Comparison of ENCODE assay signal across 24 cellular contexts in the genomic region with DNA sequence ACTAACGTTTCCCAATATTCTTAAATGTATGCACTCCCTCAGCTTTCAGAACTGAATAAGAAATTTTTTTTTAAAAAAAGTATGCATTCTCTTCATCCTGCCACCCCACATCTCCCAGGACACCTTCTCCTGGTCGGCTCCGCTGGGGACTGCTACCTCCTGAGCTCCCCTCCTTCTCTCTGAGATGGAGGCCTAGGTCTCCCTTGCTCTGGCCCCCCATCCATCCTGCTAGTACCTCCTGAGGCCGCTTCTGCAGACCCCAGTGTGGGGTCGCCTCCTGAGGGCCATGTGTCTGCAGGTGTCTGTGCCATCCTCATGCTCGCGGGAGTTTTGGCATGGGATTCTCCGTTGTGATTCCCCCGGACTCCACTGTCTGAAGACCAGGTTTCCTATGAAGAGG. TPM values are rescaled to one million over a fixed set of nuclear protein-coding genes. Genes with fewer than 3 reads are reported as not detected.
DNase-seq lines count a peak whose midpoint lies in the region; ATAC-seq, FAIRE-seq and TF ChIP-seq lines count a peak whose summit lies in the region.
"Had no signal": no experiment of that assay in that cellular context is flagged by ENCODE, and none has a peak within 500 bp of the region (broad histone marks: within the 10 kb centered on the region; RNA-seq: fewer than 3 reads in every experiment).

No MANE protein-coding gene starts in this region.

- H3K27ac ChIP-seq in heart right ventricle (peak overlapping the region in 7 of 10 donors; percentile 34 to 86 (median 55)), endothelial cell of umbilical vein (ENCODE audit: insufficient read depth, low read depth, low read length) (peak overlapping the region; percentile 96), stomach (peak overlapping the region in 4 of 5 donors; percentile 72 to 84 (median 80))
- no peak overlapping the region for H3K27ac ChIP-seq in CD4-positive, alpha-beta T cell (ENCODE audit: low read depth, low read length)
- H3K27ac ChIP-seq: neural progenitor cell had no signal

- TF ChIP-seq CTCF in heart right ventricle (IDR thresholded peaks at IDR 0.05) = no peak
- no peak for TF ChIP-seq CTCF in CD4-positive, alpha-beta T cell (IDR thresholded peaks at IDR 0.05)
- TF ChIP-seq CTCF in endothelial cell of umbilical vein (IDR thresholded peaks at IDR 0.05; ENCODE audit: extremely low read depth in 1 of 2, insufficient read depth in 1 of 2, low read depth in 1 of 2, low read length in 2 of 2) = no peak
- no peak for TF ChIP-seq CTCF in stomach (IDR thresholded peaks at IDR 0.05)

- no peak for TF ChIP-seq EP300 in stomach (IDR thresholded peaks at IDR 0.05)

- TF ChIP-seq POLR2A in endothelial cell of umbilical vein (IDR thresholded peaks at IDR 0.05; ENCODE audit: low read depth, low read length) (no peak), stomach (IDR thresholded peaks at IDR 0.05) (no peak), GM18505 (IDR thresholded peaks at IDR 0.05; ENCODE audit: borderline replicate concordance, extremely low read depth, insufficient read depth, insufficient read length) (no peak)

- H4K20me1 ChIP-seq in endothelial cell of umbilical vein (replicated peaks; ENCODE audit: control insufficient read depth, extremely low read depth, insufficient read depth, low read length) = no peaks in the 10 kb centered on the region

- H3K9me1 ChIP-seq in endothelial cell of umbilical vein (replicated peaks; ENCODE audit: control insufficient read depth, extremely low read depth, insufficient read depth, low read length) = no peaks in the 10 kb centered on the region

- DNase-seq in heart right ventricle (no peak), Right ventricle myocardium inferior (ENCODE audit: missing footprints) (no peak), endothelial cell of umbilical vein (ENCODE audit: low read depth, low spot score) (no peak), stomach (no peak)
- DNase-seq in CD4-positive, alpha-beta T cell = no peak
- DNase-seq: activated CD4-positive, alpha-beta memory T cell treated with anti-CD3 and anti-CD28 coated beads for 36 hours; activated CD4-positive, alpha-beta T cell treated with anti-CD3 and anti-CD28 coated beads for 1 hour; activated T-cell treated with anti-CD3 and anti-CD28 coated beads, Interleukin-2, amount 50 U/mL, for 72 hours; Caco-2; Kasumi-1; mesenchymal stem cell; NCI-H1417 treated with DMSO at 0.1 percent for 48 hours; NCI-H524 treated with DMSO at 0.1 percent for 48 hours; NK-92 treated with Interleukin-12 subunit alpha and Interleukin-12 subunit beta, amount 100 ng/mL, for 24 hours; stimulated activated naive B cell treated with anti-CD40 and anti-IgM and Interleukin-4, amounts not matched to agents 10 μg/mL and 1 μg/mL and 100 μg/mL, for 72 hours; T-helper 2 cell had no signal

- 82 to 83% methylated on average over 9 of the region's 9 CpGs for WGBS in heart right ventricle, 2 donors
- 80 to 89% (median 84%) methylated on average over 9 of the region's 9 CpGs for WGBS in stomach, 5 donors

- peak overlapping the region; percentile 20 for H3K4me2 ChIP-seq in endothelial cell of umbilical vein (ENCODE audit: insufficient read depth, low read length)
- H3K4me2 ChIP-seq: neural progenitor cell had no signal

- H3K27me3 ChIP-seq in heart right ventricle = no peaks in the 10 kb centered on the region
- no peaks in the 10 kb centered on the region for H3K27me3 ChIP-seq in CD4-positive, alpha-beta T cell (ENCODE audit: control insufficient read depth, insufficient read depth, low read length)
- H3K27me3 ChIP-seq in endothelial cell of umbilical vein (ENCODE audit: control insufficient read depth in 2 of 2, insufficient read depth in 2 of 2, low read length in 2 of 2) = no peaks in the 10 kb centered on the region
- H3K27me3 ChIP-seq in stomach = no peaks in the 10 kb centered on the region
- H3K27me3 ChIP-seq: neural progenitor cell had no signal

- no peak for FAIRE-seq in endothelial cell of umbilical vein (lab: Jason Lieb, UNC)

- H3K27me3 Mint-ChIP-seq in CD4-positive, alpha-beta T cell = no peaks in the 10 kb centered on the region
- H3K27me3 Mint-ChIP-seq: activated CD4-positive, alpha-beta memory T cell treated with anti-CD3 and anti-CD28 coated beads for 36 hours; stimulated activated naive B cell treated with anti-CD40 and anti-IgM and Interleukin-4, amounts not matched to agents 10 μg/mL and 1 μg/mL and 100 μg/mL, for 72 hours had no signal

- peaks cover 34% of the 10 kb centered on the region for H3K4me1 Mint-ChIP-seq in CD4-positive, alpha-beta T cell (ENCODE audit: low read depth)
- H3K4me1 Mint-ChIP-seq: stimulated activated naive B cell treated with anti-CD40 and anti-IgM and Interleukin-4, amounts not matched to agents 10 μg/mL and 1 μg/mL and 100 μg/mL, for 72 hours had no signal

- CTCF ChIA-PET in CD4-positive, alpha-beta T cell (lab: Charles Lee) = no interaction called here
- CTCF ChIA-PET in endothelial cell of umbilical vein (lab: Charles Lee) = interaction anchor here (4.0 kb wide), 1 partner anchor 20 kb away, joined by 22 read pairs; no protein-coding TSS in a partner anchor

- H3K79me2 ChIP-seq in endothelial cell of umbilical vein (ENCODE audit: control insufficient read depth, insufficient read depth, low read length) = no peaks in the 10 kb centered on the region

- no peaks in the 10 kb centered on the region for H3K9me3 Mint-ChIP-seq in CD4-positive, alpha-beta T cell
- H3K9me3 Mint-ChIP-seq: activated CD4-positive, alpha-beta memory T cell treated with anti-CD3 and anti-CD28 coated beads for 36 hours; activated T-cell treated with anti-CD3 and anti-CD28 coated beads, Interleukin-2, amount 50 U/mL, for 72 hours; neural progenitor cell; stimulated activated naive B cell treated with anti-CD40 and anti-IgM and Interleukin-4, amounts not matched to agents 10 μg/mL and 1 μg/mL and 100 μg/mL, for 72 hours had no signal

- no peak for ATAC-seq in heart right ventricle
- no peak for ATAC-seq in Right ventricle myocardium inferior
- no peak for ATAC-seq in CD4-positive, alpha-beta T cell (ENCODE audit: poor library complexity)
- no peak for ATAC-seq in HG02852 (IDR thresholded peaks at IDR 0.05; ENCODE audit: unreplicated experiment)
- no peak for ATAC-seq in HG02973 (IDR thresholded peaks at IDR 0.05; ENCODE audit: unreplicated experiment)
- ATAC-seq in GM18505 (IDR thresholded peaks at IDR 0.05; ENCODE audit: unreplicated experiment) = no peak
- ATAC-seq: activated T-cell treated with anti-CD3 and anti-CD28 coated beads, Interleukin-2, amount 50 U/mL, for 72 hours; stimulated activated naive B cell treated with anti-CD40 and anti-IgM and Interleukin-4, amounts not matched to agents 10 μg/mL and 1 μg/mL and 100 μg/mL, for 72 hours had no signal

- peak overlapping the region; percentile 26 for H3K9ac ChIP-seq in endothelial cell of umbilical vein (replicated peaks; ENCODE audit: extremely low read depth, insufficient read depth, low read length)
- H3K9ac ChIP-seq: neural progenitor cell had no signal

- H3K36me3 ChIP-seq in heart right ventricle = peaks cover 0 to 92% (median 4%) of the 10 kb centered on the region in 9 donors
- H3K36me3 ChIP-seq in endothelial cell of umbilical vein (ENCODE audit: control insufficient read depth in 2 of 2, extremely low read depth in 1 of 2, insufficient read depth in 2 of 2, low read length in 2 of 2) = peaks cover 3 to 14% of the 10 kb centered on the region in 2 experiments
- H3K36me3 ChIP-seq in stomach = peaks cover 15 to 87% (median 78%) of the 10 kb centered on the region in 4 donors
- H3K36me3 ChIP-seq: neural progenitor cell had no signal

- H3K9me3 ChIP-seq in heart right ventricle = no peaks in the 10 kb centered on the region
- no peaks in the 10 kb centered on the region for H3K9me3 ChIP-seq in CD4-positive, alpha-beta T cell (ENCODE audit: control insufficient read depth, low read length)
- H3K9me3 ChIP-seq in endothelial cell of umbilical vein (replicated peaks; ENCODE audit: control insufficient read depth, insufficient read depth, low read length) = no peaks in the 10 kb centered on the region
- no peaks in the 10 kb centered on the region for H3K9me3 ChIP-seq in stomach
- H3K9me3 ChIP-seq: Caco-2, HAP-1 had no signal

- H3K36me3 Mint-ChIP-seq in CD4-positive, alpha-beta T cell (ENCODE audit: low read depth) = peaks cover 90% of the 10 kb centered on the region

- dilution Hi-C loops in endothelial cell of umbilical vein (cut with MboI; ENCODE audit: extremely low pct_ligation_motif_present, low sequenced_read_pairs) = no loop called here

- no peak overlapping the region for H3K4me3 Mint-ChIP-seq in CD4-positive, alpha-beta T cell
- H3K4me3 Mint-ChIP-seq: activated CD4-positive, alpha-beta memory T cell treated with anti-CD3 and anti-CD28 coated beads for 36 hours; neural progenitor cell; stimulated activated naive B cell treated with anti-CD40 and anti-IgM and Interleukin-4, amounts not matched to agents 10 μg/mL and 1 μg/mL and 100 μg/mL, for 72 hours had no signal

- H2AFZ ChIP-seq in endothelial cell of umbilical vein (ENCODE audit: low read depth, low read length) = no peak overlapping the region
- H2AFZ ChIP-seq: neural progenitor cell had no signal

- H3K4me3 ChIP-seq in heart right ventricle = no peak overlapping the region
- H3K4me3 ChIP-seq in endothelial cell of umbilical vein (replicated peaks in 1 of 3; ENCODE audit: insufficient read depth in 1 of 3, low read depth in 1 of 3, low read length in 3 of 3) = no peak overlapping the region
- no peak overlapping the region for H3K4me3 ChIP-seq in stomach
- H3K4me3 ChIP-seq: HAP-1, neural progenitor cell had no signal

- H3K4me1 ChIP-seq in heart right ventricle = peaks cover 5 to 55% (median 45%) of the 10 kb centered on the region in 9 donors
- peaks cover 22% of the 10 kb centered on the region for H3K4me1 ChIP-seq in endothelial cell of umbilical vein (ENCODE audit: control insufficient read depth, extremely low read depth, insufficient read depth, low read length)
- peaks cover 16 to 32% (median 23%) of the 10 kb centered on the region in 4 donors for H3K4me1 ChIP-seq in stomach
- H3K4me1 ChIP-seq: Caco-2, HAP-1, neural progenitor cell had no signal

- POLR2A ChIA-PET in CD4-positive, alpha-beta T cell (lab: Charles Lee) = no interaction called here
- POLR2A ChIA-PET in endothelial cell of umbilical vein (lab: Charles Lee) = no interaction called here

- BruUV-seq in endothelial cell of umbilical vein (replicated peaks; lab: Mats Ljungman, UMichigan) = TSS peak; percentile 63

- H3K27ac Mint-ChIP-seq in CD4-positive, alpha-beta T cell = peak overlapping the region; percentile 87
- H3K27ac Mint-ChIP-seq: activated CD4-positive, alpha-beta memory T cell treated with anti-CD3 and anti-CD28 coated beads for 36 hours; activated T-cell treated with anti-CD3 and anti-CD28 coated beads, Interleukin-2, amount 50 U/mL, for 72 hours; stimulated activated naive B cell treated with anti-CD40 and anti-IgM and Interleukin-4, amounts not matched to agents 10 μg/mL and 1 μg/mL and 100 μg/mL, for 72 hours had no signal

- intact Hi-C loops in heart right ventricle (cut with DNase I) (loop anchor here in 1 of 10 donors (10.0 kb wide), 1 partner anchor 63 kb away; no protein-coding TSS in a partner anchor), Right ventricle myocardium inferior (cut with DNase I) (no loop called here), endothelial cell of umbilical vein (cut with micrococcal nuclease) (loop anchor here (1.0 to 2.0 kb wide), 5 partner anchors 19 to 98 kb away; a partner anchor contains a TSS), stomach (cut with DNase I; ENCODE audit: low total_unique reads) (no loop called here)
- intact Hi-C loops in CD4-positive, alpha-beta T cell (cut with DNase I, micrococcal nuclease) = loop anchor here (2.0 to 5.0 kb wide), 2 partner anchors 19 to 95 kb away; no protein-coding TSS in a partner anchor

RNA-seq across cellular contexts. Expression of a gene that starts 27.8 kb away (rescaled TPM):
- 10 to 100 TPM; 10.4 to 30.8 (median 16.3) TPM for total RNA-seq in heart right ventricle
- polyA plus RNA-seq in heart right ventricle = 10 to 100 TPM; 10.2 to 35.7 TPM
- total RNA-seq in Right ventricle myocardium inferior = 18.7 TPM
- 100 to 1,000 TPM; 159 to 161 TPM for total RNA-seq in CD4-positive, alpha-beta T cell
- total RNA-seq in endothelial cell of umbilical vein = 20.2 and 44.2 TPM in 2 replicates
- 19.2 and 25.6 TPM in 2 replicates for polyA plus RNA-seq in endothelial cell of umbilical vein
- polyA plus RNA-seq in endothelial cell of umbilical vein (2011; cell fraction: cytosol; rRNA removed) = 20.2 and 23.6 TPM in 2 replicates
- 89.7 and 94.0 TPM in 2 replicates for polyA plus RNA-seq in endothelial cell of umbilical vein (2011; cell fraction: nucleus; rRNA removed)
- polyA plus RNA-seq in endothelial cell of umbilical vein (2012) = 71.2 and 114 TPM in 2 replicates
- polyA minus RNA-seq in endothelial cell of umbilical vein = 56.6 and 57.8 TPM in 2 replicates
- polyA minus RNA-seq in endothelial cell of umbilical vein (2011; cell fraction: cytosol; rRNA and poly(A)+ RNA removed) = 9.1 TPM
- 40.2 and 54.7 TPM in 2 replicates for polyA minus RNA-seq in endothelial cell of umbilical vein (2011; cell fraction: nucleus; rRNA and poly(A)+ RNA removed)
- 100 to 1,000 TPM in 2 of 5 donors, 10 to 100 TPM in 3; 13.8 to 747 (median 93.7) TPM for total RNA-seq in stomach
- 10 to 100 TPM; 12.0 to 29.8 (median 13.4) TPM for polyA plus RNA-seq in stomach

RNA-seq across cellular contexts. Expression of a gene that starts 52.8 kb away (rescaled TPM):
- not detected for total RNA-seq in heart right ventricle
- polyA plus RNA-seq in heart right ventricle = under 1 TPM in 1 of 2 donors, not detected in 1; 0.48 TPM
- total RNA-seq in Right ventricle myocardium inferior = 0.54 TPM
- total RNA-seq in CD4-positive, alpha-beta T cell = not detected
- total RNA-seq in endothelial cell of umbilical vein = not detected in 2 replicates
- polyA plus RNA-seq in endothelial cell of umbilical vein = not detected in 2 replicates
- polyA plus RNA-seq in endothelial cell of umbilical vein (2011; cell fraction: cytosol; rRNA removed) = not detected in 2 replicates
- not detected in 2 replicates for polyA plus RNA-seq in endothelial cell of umbilical vein (2011; cell fraction: nucleus; rRNA removed)
- not detected in 2 replicates for polyA plus RNA-seq in endothelial cell of umbilical vein (2012)
- polyA minus RNA-seq in endothelial cell of umbilical vein = not detected in 2 replicates
- polyA minus RNA-seq in endothelial cell of umbilical vein (2011; cell fraction: cytosol; rRNA and poly(A)+ RNA removed) = not detected
- not detected in 2 replicates for polyA minus RNA-seq in endothelial cell of umbilical vein (2011; cell fraction: nucleus; rRNA and poly(A)+ RNA removed)
- 1 to 10 TPM in 1 of 5 donors, not detected in 4; 1.3 TPM for total RNA-seq in stomach
- under 1 TPM in 2 of 3 donors, not detected in 1; 0.10 to 0.76 TPM for polyA plus RNA-seq in stomach
- total RNA-seq: activated CD4-positive, alpha-beta memory T cell treated with anti-CD3 and anti-CD28 coated beads for 36 hours; activated T-cell treated with anti-CD3 and anti-CD28 coated beads, Interleukin-2, amount 50 U/mL, for 72 hours; chondrocyte; G401; left lobe of liver had no signal

Comparison
In these comparisons a context has a peak if more than half of its experiments do, and no peak if none do; other contexts are left out.
1. intact Hi-C loops: an anchor here in CD4-positive, alpha-beta T cell (2.0 to 5.0 kb wide) and endothelial cell of umbilical vein (1.0 to 2.0 kb wide); none called in Right ventricle myocardium inferior and stomach.